ENCODE assay signal across 17 cellular contexts in the genomic region with DNA sequence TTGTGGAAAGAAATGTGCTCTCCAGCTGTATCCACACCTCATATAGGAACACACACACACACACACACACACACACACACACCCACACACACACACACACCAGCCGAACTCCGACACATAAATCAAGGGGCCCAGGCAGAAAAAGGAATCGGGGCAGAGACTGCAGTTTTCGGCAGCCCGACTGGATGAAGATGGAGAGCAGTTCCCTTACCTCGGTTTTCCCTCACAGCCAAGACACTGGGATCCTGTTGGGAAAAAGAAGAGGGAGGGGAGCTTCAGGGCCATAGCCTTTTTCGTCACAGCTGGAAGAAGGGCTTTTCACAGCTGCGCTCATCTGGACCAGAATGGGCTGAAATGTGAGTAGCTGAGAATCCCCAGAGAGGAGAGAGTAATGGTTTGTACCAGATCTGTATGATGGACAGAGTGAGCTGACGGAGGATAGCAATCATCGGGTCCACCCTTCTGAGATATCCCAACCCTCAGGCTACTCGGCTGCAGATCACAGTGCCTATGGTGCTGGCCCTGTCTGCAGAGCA. TPM values are rescaled to one million over a fixed set of nuclear protein-coding genes. Genes with fewer than 3 reads are reported as not detected.
DNase-seq lines count a peak whose midpoint lies in the region; ATAC-seq and TF ChIP-seq lines count a peak whose summit lies in the region.
"Had no signal": no experiment of that assay in that cellular context is flagged by ENCODE, and none has a peak within 500 bp of the region (broad histone marks: within the 10 kb centered on the region; RNA-seq: fewer than 3 reads in every experiment).

No MANE protein-coding gene starts in this region.

- no peak overlapping the region for H3K4me2 ChIP-seq in H9 (ENCODE audit: insufficient read depth, insufficient read length, low read length)
- no peak overlapping the region for H3K4me2 ChIP-seq in PC-3 (ENCODE audit: low read length)

- H2AK5ac ChIP-seq in H9 (ENCODE audit: insufficient read length, low read length), result no peak overlapping the region

- H3K4me1 ChIP-seq in H9 (ENCODE audit: insufficient read depth, low read length), result peaks cover 8% of the 10 kb centered on the region; the same call in 1 of the 2 replicates
- peaks cover 26 to 98% (median 52%) of the 10 kb centered on the region in 6 donors for H3K4me1 ChIP-seq in spleen
- no peaks in the 10 kb centered on the region for H3K4me1 ChIP-seq in PC-3 (ENCODE audit: insufficient read depth, low read length)

- H3K27me3 Mint-ChIP-seq in H9 (ENCODE audit: low read depth), result no peaks in the 10 kb centered on the region

- no peak overlapping the region for H2BK120ac ChIP-seq in H9 (ENCODE audit: low read depth, low read length, poor library complexity, severe bottlenecking)

- H3F3A ChIP-seq in PC-3 (ENCODE audit: low read length, unreplicated experiment), result no peaks in the 10 kb centered on the region

- H4K20me1 ChIP-seq in H9 (ENCODE audit: control insufficient read depth, insufficient read depth, insufficient read length), result no peaks in the 10 kb centered on the region
- no peaks in the 10 kb centered on the region for H4K20me1 ChIP-seq in PC-3 (ENCODE audit: low read length)

- H3K36me3 Mint-ChIP-seq in H9 (ENCODE audit: insufficient read depth in 1 of 3, low read depth in 3 of 3), result peaks cover 16 to 34% (median 33%) of the 10 kb centered on the region in 3 experiments

- H3K27ac ChIP-seq in H9 (ENCODE audit: insufficient read length, low read depth, low read length) (no peak overlapping the region), dorsolateral prefrontal cortex (peak overlapping the region in 54 of 59 donors; percentile 1 to 99 (median 69)), layer of hippocampus (ENCODE audit: low read depth, low read length) (peak overlapping the region; percentile 42), spleen (peak overlapping the region in 1 of 8 donors; percentile 42), PC-3 (ENCODE audit: low read length) (no peak overlapping the region)
- H3K27ac ChIP-seq: body of pancreas, neutrophil, RWPE1 had no signal

- no peaks in the 10 kb centered on the region for H3K23me2 ChIP-seq in H9 (ENCODE audit: insufficient read length, low read depth, low read length, poor library complexity, severe bottlenecking)

- H3T11ph ChIP-seq in H9 (ENCODE audit: low read length), result no peak overlapping the region

- no peak for TF ChIP-seq CTCF in H9 (conservative IDR thresholded peaks at IDR 0.05)
- no peak for TF ChIP-seq CTCF in dorsolateral prefrontal cortex (IDR thresholded peaks at IDR 0.05 in 54 of 56, conservative IDR thresholded peaks at IDR 0.05 in 2 of 56; ENCODE audit: low read depth in 1 of 56, partially characterized antibody in 56 of 56)
- TF ChIP-seq CTCF in spleen (IDR thresholded peaks at IDR 0.05 in 8 of 11, conservative IDR thresholded peaks at IDR 0.05 in 3 of 11), result no peak
- TF ChIP-seq CTCF in PC-3 (conservative IDR thresholded peaks at IDR 0.05; ENCODE audit: low read depth, low read length), result no peak

- H2BK12ac ChIP-seq in H9 (ENCODE audit: insufficient read length, low read depth, low read length), result no peak overlapping the region

- H4K91ac ChIP-seq in H9 (ENCODE audit: insufficient read length, low read depth, low read length), result no peak overlapping the region

- H4K8ac ChIP-seq in H9 (replicated peaks; ENCODE audit: insufficient read length, low read depth, low read length), result no peak overlapping the region

- H3K27ac Mint-ChIP-seq in H9, result peak overlapping the region in 2 of 3 experiments; percentile 29 to 91; a peak in 2 of 7 replicates

- H3K9ac ChIP-seq in H9 (ENCODE audit: extremely low read depth, insufficient read length, low read length) (no peak overlapping the region), PC-3 (ENCODE audit: low read length) (no peak overlapping the region)

- no peaks in the 10 kb centered on the region for H3K79me2 ChIP-seq in H9 (ENCODE audit: insufficient read depth, low read length)
- H3K79me2 ChIP-seq in PC-3 (ENCODE audit: low read length), result no peaks in the 10 kb centered on the region

- H4K5ac ChIP-seq in H9 (ENCODE audit: insufficient read length, low read depth, low read length), result no peak overlapping the region

- no peaks in the 10 kb centered on the region for H3K9me3 Mint-ChIP-seq in H9

- no peaks in the 10 kb centered on the region for H3K9me2 ChIP-seq in PC-3 (replicated peaks; ENCODE audit: low read length)

- ATAC-seq in HG03175 (IDR thresholded peaks at IDR 0.05; ENCODE audit: unreplicated experiment), result no peak
- no peak; the same call in 1 of the 2 replicates for ATAC-seq in PC-3
- no peak for ATAC-seq in HG03139 (IDR thresholded peaks at IDR 0.05; ENCODE audit: unreplicated experiment)
- ATAC-seq: body of pancreas, GM12878 had no signal

- H2BK5ac ChIP-seq in H9 (ENCODE audit: insufficient read length, low read length), result no peak overlapping the region

- H3K4me1 Mint-ChIP-seq in H9, result peaks cover 45 to 49% of the 10 kb centered on the region in 2 experiments

- H3K4me3 Mint-ChIP-seq in H9, result peak overlapping the region in 1 of 2 experiments; percentile 41; a peak in 1 of 5 replicates

- no CpG with 5 or more reads among the region's 11 CpGs for WGBS in H9 (ENCODE audit: extremely low coverage, insufficient read length, low lambda C conversion rate)
- 66 to 84% (median 82%) methylated on average over 11 of the region's 11 CpGs for WGBS in spleen, 5 donors

- H3K27me3 ChIP-seq in H9 (ENCODE audit: insufficient read depth, low read length) (no peaks in the 10 kb centered on the region), dorsolateral prefrontal cortex (no peaks in the 10 kb centered on the region), layer of hippocampus (ENCODE audit: control insufficient read depth, insufficient read depth, low read length) (no peaks in the 10 kb centered on the region), spleen (replicated peaks in 1 of 7) (no peaks in the 10 kb centered on the region), PC-3 (ENCODE audit: low read length) (no peaks in the 10 kb centered on the region)
- H3K27me3 ChIP-seq: body of pancreas had no signal

- CTCF ChIA-PET in PC-3 (lab: Charles Lee), result interaction anchor here (0.5 to 0.6 kb wide), 2 partner anchors 58 to 60 kb away, joined by 3 read pairs; no protein-coding TSS in a partner anchor

- no peak overlapping the region for H2BK20ac ChIP-seq in H9 (ENCODE audit: low read depth, low read length, poor library complexity, severe bottlenecking)

- intact Hi-C loops in dorsolateral prefrontal cortex (cut with DNase I) (no loop called here), spleen (cut with DNase I; ENCODE audit: low total_unique reads) (no loop called here), PC-3 (cut with micrococcal nuclease) (no loop called here)

- DNase-seq in H9 (no peak), dorsolateral prefrontal cortex (no peak), spleen (peak; percentile 40), D341Med (ENCODE audit: low spot score) (no peak), PC-3 (no peak)
- DNase-seq: activated CD4-positive, alpha-beta T cell treated with anti-CD3 and anti-CD28 coated beads, Interleukin-2, amount 50 U/mL, for 4 hours; activated effector memory CD4-positive, alpha-beta T cell treated with Interleukin-2 at 50 U/mL for 16 hours; body of pancreas; NCI-H1694; NCI-H748 treated with DMSO at 0.1 percent for 48 hours; T1000 had no signal

- H3K4ac ChIP-seq in H9 (ENCODE audit: low read depth, low read length), result no peak overlapping the region

- H3K56ac ChIP-seq in H9 (ENCODE audit: insufficient read length, low read depth, low read length), result no peak overlapping the region

- H3K23ac ChIP-seq in H9 (ENCODE audit: insufficient read length, low read depth, low read length), result no peak overlapping the region

- no peak overlapping the region for H2BK15ac ChIP-seq in H9 (ENCODE audit: low read depth, low read length)

- H3K4me3 ChIP-seq in dorsolateral prefrontal cortex (no peak overlapping the region), spleen (no peak overlapping the region), PC-3 (ENCODE audit: low read length) (no peak overlapping the region)
- H3K4me3 ChIP-seq: body of pancreas, GM12878 had no signal

- no peak overlapping the region for H3K14ac ChIP-seq in H9 (ENCODE audit: insufficient read depth, low read length)

- no peaks in the 10 kb centered on the region for H3K9me3 ChIP-seq in H9 (ENCODE audit: control insufficient read depth, low read depth, low read length)
- H3K9me3 ChIP-seq in spleen, result no peaks in the 10 kb centered on the region
- no peaks in the 10 kb centered on the region for H3K9me3 ChIP-seq in PC-3 (ENCODE audit: low read length)
- H3K9me3 ChIP-seq: body of pancreas, neutrophil had no signal

- POLR2A ChIA-PET in PC-3 (lab: Charles Lee; ENCODE audit: unreplicated experiment), result no interaction called here

- TF ChIP-seq POLR2A in spleen (IDR thresholded peaks at IDR 0.05), result no peak

- BruUV-seq in PC-3 (replicated peaks; lab: Mats Ljungman, UMichigan), result no TSS peak

- H2AFZ ChIP-seq in H9 (ENCODE audit: low read length), result no peak overlapping the region
- no peak overlapping the region for H2AFZ ChIP-seq in PC-3 (ENCODE audit: low read length)

- H3K36me3 ChIP-seq in spleen (peaks cover 0 to 80% (median 40%) of the 10 kb centered on the region in 6 donors), PC-3 (ENCODE audit: low read depth, low read length) (peaks cover 28% of the 10 kb centered on the region)
- H3K36me3 ChIP-seq: neutrophil had no signal

- no peak overlapping the region for H3K18ac ChIP-seq in H9 (ENCODE audit: insufficient read length, low read depth, low read length)

- H3K79me1 ChIP-seq in H9 (ENCODE audit: insufficient read depth, low read depth, low read length, poor library complexity, severe bottlenecking), result no peaks in the 10 kb centered on the region

RNA-seq across cellular contexts. Expression of gene PIK3C2B, which starts 37.7 kb away (rescaled TPM):
- total RNA-seq in H9 (2021) (13.1 and 13.2 TPM in 2 replicates), dorsolateral prefrontal cortex (100 to 1,000 TPM in 8 of 120 experiments, 10 to 100 TPM in 112; 38.4 to 188 (median 62.6) TPM), spleen (10 to 100 TPM; 45.8 to 72.2 (median 66.5) TPM), PC-3 (2014; rRNA removed) (34.7 and 35.3 TPM in 2 replicates)
- polyA plus RNA-seq in spleen, result 10 to 100 TPM in 2 of 3 donors, 1 to 10 TPM in 1; 9.5 to 22.4 (median 10.8) TPM

RNA-seq across cellular contexts. Expression of gene PPP1R15B, which starts 45.3 kb away (rescaled TPM):
- total RNA-seq in H9 (2021) (44.6 and 45.9 TPM in 2 replicates), dorsolateral prefrontal cortex (10 to 100 TPM; 26.2 to 55.9 (median 35.6) TPM), spleen (10 to 100 TPM; 46.3 to 73.1 (median 63.8) TPM), PC-3 (2014; rRNA removed) (50.7 and 57.5 TPM in 2 replicates)
- polyA plus RNA-seq in spleen, result 10 to 100 TPM; 10.8 to 17.2 (median 12.5) TPM

RNA-seq across cellular contexts. Expression of gene MDM4, which starts 59.3 kb away (rescaled TPM):
- 47.2 and 49.6 TPM in 2 replicates for total RNA-seq in H9 (2021)
- 100 to 1,000 TPM in 47 of 120 experiments, 10 to 100 TPM in 73; 56.3 to 151 (median 97.1) TPM for total RNA-seq in dorsolateral prefrontal cortex
- 100 to 1,000 TPM; 112 to 192 (median 163) TPM for total RNA-seq in spleen
- 10 to 100 TPM; 10.6 to 16.8 (median 13.8) TPM for polyA plus RNA-seq in spleen
- 36.3 and 55.7 TPM in 2 replicates for total RNA-seq in PC-3 (2014; rRNA removed)

Comparison
In these comparisons a context has a peak if more than half of its experiments do, and no peak if none do; other contexts are left out.
1. H3K27ac ChIP-seq: peak in dorsolateral prefrontal cortex (54 of 59) and layer of hippocampus (single experiment); none in H9 (single experiment) and PC-3 (single experiment).